ENCODE assay signal across 24 cellular contexts in genomic region chr12:4771172-4771959, GRCh38. TPM values are rescaled to one million over a fixed set of nuclear protein-coding genes. Genes with fewer than 3 reads are reported as not detected.
DNase-seq lines count a peak whose midpoint lies in the region; ATAC-seq, FAIRE-seq and TF ChIP-seq lines count a peak whose summit lies in the region.
"Had no signal": no experiment of that assay in that cellular context is flagged by ENCODE, and none has a peak within 500 bp of the region (broad histone marks: within the 10 kb centered on the region; RNA-seq: fewer than 3 reads in every experiment).

No MANE protein-coding gene starts in this region.

- peaks cover 64% of the 10 kb centered on the region for H3K27me3 Mint-ChIP-seq in MCF 10A (ENCODE audit: insufficient read depth, unreplicated experiment)
- H3K27me3 Mint-ChIP-seq in stimulated activated memory B cell treated with anti-CD40 and anti-IgM and Interleukin-4, amounts not matched to agents 10 μg/mL and 1 μg/mL and 100 μg/mL, for 72 hours = peaks cover 23% of the 10 kb centered on the region

- TF ChIP-seq CTCF in MCF 10A (IDR thresholded peaks at IDR 0.05; ENCODE audit: unreplicated experiment) (no peak), breast epithelium (IDR thresholded peaks at IDR 0.05) (no peak), bronchial epithelial cell (IDR thresholded peaks at IDR 0.05; ENCODE audit: insufficient read depth, low read length, severe bottlenecking) (no peak), spleen (IDR thresholded peaks at IDR 0.05 in 8 of 11, conservative IDR thresholded peaks at IDR 0.05 in 3 of 11) (no peak)

- H3K27ac Mint-ChIP-seq in MCF 10A (ENCODE audit: low read depth, unreplicated experiment) = peak overlapping the region; percentile 33
- H3K27ac Mint-ChIP-seq in stimulated activated memory B cell treated with anti-CD40 and anti-IgM and Interleukin-4, amounts not matched to agents 10 μg/mL and 1 μg/mL and 100 μg/mL, for 72 hours = no peak overlapping the region
- H3K27ac Mint-ChIP-seq: CD8-positive, alpha-beta T cell had no signal

- H3K27ac ChIP-seq in breast epithelium (no peak overlapping the region), spleen (no peak overlapping the region)
- H3K27ac ChIP-seq: KMS-11 had no signal

- no peaks in the 10 kb centered on the region for H3K36me3 ChIP-seq in breast epithelium
- H3K36me3 ChIP-seq in bronchial epithelial cell (ENCODE audit: control insufficient read depth, insufficient read depth, low read length) = no peaks in the 10 kb centered on the region
- no peaks in the 10 kb centered on the region for H3K36me3 ChIP-seq in spleen

- TF ChIP-seq POLR2A in breast epithelium (IDR thresholded peaks at IDR 0.05) (no peak), spleen (IDR thresholded peaks at IDR 0.05) (no peak)

- DNase-seq in MCF 10A (ENCODE audit: unreplicated experiment) = no peak
- DNase-seq in breast epithelium (ENCODE audit: low spot score in 2 of 2) = no peak
- DNase-seq in bronchial epithelial cell (ENCODE audit: low read depth) = no peak
- DNase-seq in left ventricle myocardium superior = no peak
- DNase-seq in spleen = no peak
- DNase-seq in central memory CD4-positive, alpha-beta T cell = no peak
- DNase-seq: AML-193; C1 segment of cervical spinal cord; CD8-positive, alpha-beta T cell; DMS53; GDM1; IMR-90; NCI-H1105; NCI-H146; NCI-H2029; NCI-H2171; NCI-H524 treated with DMSO at 0.1 percent for 48 hours; SHP77 treated with DMSO at 0.1 percent for 48 hours had no signal

- H3K4me1 ChIP-seq in breast epithelium (no peaks in the 10 kb centered on the region), spleen (no peaks in the 10 kb centered on the region)

- H3K4me3 Mint-ChIP-seq in MCF 10A (ENCODE audit: unreplicated experiment) = no peak overlapping the region
- no peak overlapping the region for H3K4me3 Mint-ChIP-seq in stimulated activated memory B cell treated with anti-CD40 and anti-IgM and Interleukin-4, amounts not matched to agents 10 μg/mL and 1 μg/mL and 100 μg/mL, for 72 hours
- H3K4me3 Mint-ChIP-seq: CD8-positive, alpha-beta T cell had no signal

- POLR2A ChIA-PET in MCF 10A (lab: Yijun Ruan, JAX) = no interaction called here

- CTCF ChIA-PET in MCF 10A (lab: Yijun Ruan, JAX) = no interaction called here

- 61 to 76% (median 74%) methylated on average over 7 of the region's 7 CpGs for WGBS in spleen, 5 donors

- FAIRE-seq in bronchial epithelial cell (lab: Jason Lieb, UNC) = peak; percentile 36
- FAIRE-seq: GM18507 had no signal

- ATAC-seq in left ventricle myocardium superior = peak; percentile 46
- peak; percentile 31 for ATAC-seq in stimulated activated memory B cell treated with anti-CD40 and anti-IgM and Interleukin-4, amounts not matched to agents 10 μg/mL and 1 μg/mL and 100 μg/mL, for 72 hours
- ATAC-seq in HG02884 (IDR thresholded peaks at IDR 0.05; ENCODE audit: unreplicated experiment) = no peak
- ATAC-seq: CD8-positive, alpha-beta T cell had no signal

- H3K27me3 ChIP-seq in breast epithelium = no peaks in the 10 kb centered on the region
- H3K27me3 ChIP-seq in bronchial epithelial cell (ENCODE audit: control insufficient read depth, insufficient read depth, low read length) = no peaks in the 10 kb centered on the region
- no peaks in the 10 kb centered on the region for H3K27me3 ChIP-seq in spleen (replicated peaks in 1 of 7)

- no TSS peak for BruUV-seq in MCF 10A (replicated peaks; lab: Mats Ljungman, UMichigan)

- peaks cover 6% of the 10 kb centered on the region for H3K36me3 Mint-ChIP-seq in MCF 10A (ENCODE audit: insufficient read depth, unreplicated experiment)
- H3K36me3 Mint-ChIP-seq in stimulated activated memory B cell treated with anti-CD40 and anti-IgM and Interleukin-4, amounts not matched to agents 10 μg/mL and 1 μg/mL and 100 μg/mL, for 72 hours = no peaks in the 10 kb centered on the region
- H3K36me3 Mint-ChIP-seq: CD8-positive, alpha-beta T cell had no signal

- H3K9me3 ChIP-seq in breast epithelium = no peaks in the 10 kb centered on the region
- H3K9me3 ChIP-seq in spleen = no peaks in the 10 kb centered on the region

- intact Hi-C loops in MCF 10A (cut with micrococcal nuclease) = no loop called here
- intact Hi-C loops in breast epithelium (cut with DNase I; ENCODE audit: low total_unique reads) = no loop called here
- intact Hi-C loops in left ventricle myocardium superior (cut with micrococcal nuclease) = no loop called here
- intact Hi-C loops in spleen (cut with DNase I; ENCODE audit: low total_unique reads) = no loop called here

- H3K9me3 Mint-ChIP-seq in MCF 10A (ENCODE audit: unreplicated experiment) = peaks cover 5% of the 10 kb centered on the region
- H3K9me3 Mint-ChIP-seq in stimulated activated memory B cell treated with anti-CD40 and anti-IgM and Interleukin-4, amounts not matched to agents 10 μg/mL and 1 μg/mL and 100 μg/mL, for 72 hours = no peaks in the 10 kb centered on the region
- H3K9me3 Mint-ChIP-seq: CD8-positive, alpha-beta T cell had no signal

- peaks cover 4% of the 10 kb centered on the region for H3K4me1 Mint-ChIP-seq in MCF 10A (ENCODE audit: insufficient read depth, unreplicated experiment)
- no peaks in the 10 kb centered on the region for H3K4me1 Mint-ChIP-seq in stimulated activated memory B cell treated with anti-CD40 and anti-IgM and Interleukin-4, amounts not matched to agents 10 μg/mL and 1 μg/mL and 100 μg/mL, for 72 hours

- H3K4me3 ChIP-seq in breast epithelium (no peak overlapping the region), bronchial epithelial cell (ENCODE audit: low read depth, low read length) (no peak overlapping the region), spleen (no peak overlapping the region)

RNA-seq across cellular contexts. Expression of gene GALNT8, which starts 51.2 kb away (rescaled TPM):
- total RNA-seq in MCF 10A (2022) (not detected in 2 replicates), breast epithelium (1 to 10 TPM; 1.3 to 2.7 (median 1.6) TPM), bronchial epithelial cell (0.13 TPM in 1 of 2 replicates, not detected in the other), left ventricle myocardium superior (1.7 TPM), spleen (1 to 10 TPM in 6 of 7 donors, under 1 TPM in 1; 0.60 to 3.7 (median 1.6) TPM)
- polyA plus RNA-seq in spleen = 1 to 10 TPM in 1 of 3 donors, under 1 TPM in 2; 0.59 to 1.1 (median 0.93) TPM
- total RNA-seq: A172, IMR-90 had no signal
- polyA plus RNA-seq: AG04450, IMR-90 had no signal
